Comparison of ENCODE assay signal across 12 cellular contexts in genomic region chr3:85535517-85535916, GRCh38.
"Had no signal": no experiment of that assay in that cellular context is flagged by ENCODE, and none has a peak within 500 bp of the region (broad histone marks: within the 10 kb centered on the region; RNA-seq: fewer than 3 reads in every experiment).

No MANE protein-coding gene starts in this region.

- DNase-seq: activated B cell treated with CpG ODN at 0.5 μM for 24 hours; activated CD4-positive, alpha-beta memory T cell treated with anti-CD3 and anti-CD28 coated beads for 36 hours; activated CD4-positive, alpha-beta T cell treated with anti-CD3 and anti-CD28 coated beads for 4 hours; activated T-cell treated with anti-CD3 and anti-CD28 coated beads for 4 hours; dermis blood vessel endothelial cell; effector memory CD4-positive, alpha-beta T cell; heart right ventricle; immature natural killer cell; spleen; stimulated activated CD8-positive, alpha-beta memory T cell treated with anti-CD3 and anti-CD28 coated beads, Interleukin-4, amount 100 ng/mL, for 48 hours; stimulated activated naive CD4-positive, alpha-beta T cell; thyroid gland had no signal
